17 cellular contexts compared by ENCODE assay signal in genomic region chr2:218832520-218832919, GRCh38. TPM values are rescaled to one million over a fixed set of nuclear protein-coding genes. Genes with fewer than 3 reads are reported as not detected.
A peak's percentile ranks its signal among the peaks of the same experiment; 100 is the strongest.
DNase-seq lines count a peak whose midpoint lies in the region; ATAC-seq, FAIRE-seq and TF ChIP-seq lines count a peak whose summit lies in the region.
"Had no signal": no experiment of that assay in that cellular context is flagged by ENCODE, and none has a peak within 500 bp of the region (broad histone marks: within the 10 kb centered on the region; RNA-seq: fewer than 3 reads in every experiment).

No MANE protein-coding gene starts in this region.

- no peaks in the 10 kb centered on the region for H3K36me3 ChIP-seq in heart left ventricle
- peaks cover 0 to 2% (median 0%) of the 10 kb centered on the region in 3 donors for H3K36me3 ChIP-seq in skeletal muscle tissue (ENCODE audit: control insufficient read depth in 3 of 3, insufficient read depth in 3 of 3, low read length in 3 of 3)
- H3K36me3 ChIP-seq in BE2C, result no peaks in the 10 kb centered on the region

- intact Hi-C loops in heart left ventricle (cut with DNase I), result loop anchor here in 1 of 10 donors (5.0 kb wide), 1 partner anchor 85 kb away; no protein-coding TSS in a partner anchor

- H3K9ac ChIP-seq in skeletal muscle tissue (ENCODE audit: low read depth in 1 of 3, low read length in 3 of 3), result peak overlapping the region in 1 of 3 donors; percentile 92

- H3K27me3 ChIP-seq in heart left ventricle (peaks cover 0 to 40% (median 0%) of the 10 kb centered on the region in 9 donors), skeletal muscle tissue (ENCODE audit: control insufficient read depth in 3 of 3, insufficient read depth in 3 of 3, low read length in 3 of 3) (no peaks in the 10 kb centered on the region), BE2C (no peaks in the 10 kb centered on the region; the same call in 1 of the 2 replicates)

- TF ChIP-seq POLR2A in heart left ventricle (IDR thresholded peaks at IDR 0.05), result no peak

- ATAC-seq in heart left ventricle, result peak; percentile 80 to 81 (median 80)
- no peak for ATAC-seq in HG03520 (IDR thresholded peaks at IDR 0.05; ENCODE audit: unreplicated experiment)
- ATAC-seq: stimulated activated memory B cell treated with anti-CD40 and anti-IgM and Interleukin-4, amounts not matched to agents 10 μg/mL and 1 μg/mL and 100 μg/mL, for 72 hours had no signal

- peak; percentile 28 for FAIRE-seq in RCC 7860 (lab: Jason Lieb, UNC)
- FAIRE-seq: H1 had no signal

- WGBS in heart left ventricle, 4 donors, result 42 to 66% (median 53%) methylated on average over 3 of the region's 3 CpGs

- no peak for TF ChIP-seq CTCF in heart left ventricle (IDR thresholded peaks at IDR 0.05)
- no peak for TF ChIP-seq CTCF in BE2C (IDR thresholded peaks at IDR 0.05; ENCODE audit: low read depth, low read length)

- H3K27ac ChIP-seq in heart left ventricle (peak overlapping the region; percentile 17 to 90 (median 68)), skeletal muscle tissue (ENCODE audit: low read depth, low read length) (peak overlapping the region; percentile 85)

- H3K4me1 ChIP-seq in heart left ventricle (peaks cover 0 to 32% (median 6%) of the 10 kb centered on the region in 12 donors), skeletal muscle tissue (ENCODE audit: control insufficient read depth in 3 of 3, insufficient read depth in 3 of 3, low read length in 3 of 3) (peaks cover 58 to 77% (median 58%) of the 10 kb centered on the region in 3 donors), BE2C (peaks cover 5% of the 10 kb centered on the region)

- no peak overlapping the region for H3K4me3 ChIP-seq in heart left ventricle
- H3K4me3 ChIP-seq in skeletal muscle tissue (ENCODE audit: low read length in 3 of 3), result peak overlapping the region; percentile 57 to 97 (median 86)
- H3K4me3 ChIP-seq in BE2C (ENCODE audit: low read depth, low read length), result no peak overlapping the region

- peak; percentile 71 for DNase-seq in EL
- DNase-seq in RCC 7860 (ENCODE audit: low spot score), result peak; percentile 56
- DNase-seq in heart left ventricle, result peak in 3 of 5 donors; percentile 26 to 76 (median 62)
- DNase-seq in NCI-H2171 (lab: John Stamatoyannopoulos, UW), result no peak
- DNase-seq in BE2C, result no peak
- DNase-seq in hypothalamus (lab: John Stamatoyannopoulos, UW), result no peak
- DNase-seq: activated CD4-positive, alpha-beta memory T cell treated with anti-CD3 and anti-CD28 coated beads for 36 hours; endodermal cell; MM.1S; OCI-M1; stimulated activated CD4-positive, alpha-beta T cell treated with anti-CD3 and anti-CD28 coated beads, Interleukin-4, amount 100 ng/mL, for 1 hour had no signal

- H3K9me3 ChIP-seq in heart left ventricle (peaks cover 0 to 8% (median 3%) of the 10 kb centered on the region in 12 donors), skeletal muscle tissue (ENCODE audit: control insufficient read depth in 3 of 3, low read length in 3 of 3) (peaks cover 0 to 4% (median 0%) of the 10 kb centered on the region in 3 donors), BE2C (no peaks in the 10 kb centered on the region; the same call in 1 of the 2 replicates)

RNA-seq across cellular contexts. Expression of gene PRKAG3, which starts 0.9 kb away (rescaled TPM):
- total RNA-seq in heart left ventricle (not detected), skeletal muscle tissue (9.9 TPM)
- polyA plus RNA-seq in heart left ventricle, result under 1 TPM in 1 of 2 donors, not detected in 1; 0.06 TPM
- polyA plus RNA-seq in BE2C (2012; ENCODE audit: insufficient read depth, insufficient read length, low read depth), result not detected
- total RNA-seq: activated CD4-positive, alpha-beta memory T cell treated with anti-CD3 and anti-CD28 coated beads for 36 hours; activated T-helper 2 cell treated with anti-CD3 and anti-CD28 coated beads, Interferon-gamma antibody, Interleukin-2, Interleukin-4, amounts not matched to agents 10 μg/mL and 5 μg/mL and 100 μg/mL, durations not matched to agents 14 hours and 24 hours and 36 hours; endodermal cell; H1 had no signal
- polyA plus RNA-seq: CD14-positive monocyte, H1 had no signal

RNA-seq across cellular contexts. Expression of gene WNT6, which starts 27.1 kb away (rescaled TPM):
- total RNA-seq in heart left ventricle, result 10 to 100 TPM in 1 of 9 donors, 1 to 10 TPM in 3, under 1 TPM in 5; 0.34 to 13.1 (median 1.00) TPM
- 1 to 10 TPM in 1 of 2 donors, under 1 TPM in 1; 0.44 to 1.4 TPM for polyA plus RNA-seq in heart left ventricle
- total RNA-seq in skeletal muscle tissue, result not detected
- 103 TPM for polyA plus RNA-seq in BE2C (2012; ENCODE audit: insufficient read depth, insufficient read length, low read depth)
- total RNA-seq: activated T-helper 2 cell treated with anti-CD3 and anti-CD28 coated beads, Interferon-gamma antibody, Interleukin-2, Interleukin-4, amounts not matched to agents 10 μg/mL and 5 μg/mL and 100 μg/mL, durations not matched to agents 14 hours and 24 hours and 36 hours; endodermal cell; H1 had no signal
- polyA plus RNA-seq: H1 had no signal

RNA-seq across cellular contexts. Expression of gene WNT10A, which starts 48.1 kb away (rescaled TPM):
- total RNA-seq in heart left ventricle (1 to 10 TPM in 1 of 9 donors, under 1 TPM in 1, not detected in 7; 0.16 to 1.3 TPM), skeletal muscle tissue (not detected)
- under 1 TPM in 1 of 2 donors, not detected in 1; 0.08 TPM for polyA plus RNA-seq in heart left ventricle
- polyA plus RNA-seq in BE2C (2012; ENCODE audit: insufficient read depth, insufficient read length, low read depth), result 8.7 TPM
- total RNA-seq: endodermal cell, H1 had no signal
- polyA plus RNA-seq: CD14-positive monocyte had no signal

RNA-seq across cellular contexts. Expression of gene CYP27A1, which starts 50.6 kb away (rescaled TPM):
- total RNA-seq in heart left ventricle, result 10 to 100 TPM in 3 of 9 donors, 1 to 10 TPM in 6; 3.3 to 43.8 (median 7.5) TPM
- 1 to 10 TPM; 5.1 to 5.4 TPM for polyA plus RNA-seq in heart left ventricle
- total RNA-seq in skeletal muscle tissue, result 17.7 TPM
- 1.5 TPM for polyA plus RNA-seq in BE2C (2012; ENCODE audit: insufficient read depth, insufficient read length, low read depth)
- total RNA-seq: activated T-helper 2 cell treated with anti-CD3 and anti-CD28 coated beads, Interferon-gamma antibody, Interleukin-2, Interleukin-4, amounts not matched to agents 10 μg/mL and 5 μg/mL and 100 μg/mL, durations not matched to agents 14 hours and 24 hours and 36 hours had no signal

Comparison
In these comparisons a context has a peak if more than half of its experiments do, and no peak if none do; other contexts are left out.
1. DNase-seq: peak in EL (single experiment), RCC 7860 (single experiment) and heart left ventricle (3 of 5); none in NCI-H2171 (single experiment), BE2C (single experiment) and hypothalamus (0 of 51).
2. H3K4me3 ChIP-seq: peak in skeletal muscle tissue (3 of 3); none in heart left ventricle (0 of 12) and BE2C (single experiment).